In the genomic region with DNA sequence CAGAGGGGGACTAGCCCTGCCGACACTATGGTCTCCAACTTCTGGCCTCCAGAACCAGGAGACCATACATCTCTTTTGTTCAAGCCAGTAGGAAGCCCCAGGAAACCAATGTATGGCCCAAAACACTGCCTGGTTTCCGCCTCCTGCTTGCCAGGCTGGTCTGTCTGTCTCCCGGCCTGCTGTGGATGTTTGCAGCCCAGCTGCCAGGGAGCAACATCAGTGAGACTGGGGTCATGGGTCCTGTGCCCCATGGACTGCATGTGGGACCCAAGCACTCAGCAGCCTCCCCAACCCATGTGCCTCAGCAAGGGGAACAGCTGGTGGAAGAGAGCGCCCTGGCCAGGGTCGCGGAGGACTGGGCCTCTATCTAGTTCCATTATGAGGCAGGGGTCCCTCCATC, we compare ENCODE assay signal across 14 cellular contexts. TPM values are rescaled to one million over a fixed set of nuclear protein-coding genes. Genes with fewer than 3 reads are reported as not detected.
A peak's percentile ranks its signal among the peaks of the same experiment; 100 is the strongest.
DNase-seq lines count a peak whose midpoint lies in the region; ATAC-seq and TF ChIP-seq lines count a peak whose summit lies in the region.
"Had no signal": no experiment of that assay in that cellular context is flagged by ENCODE, and none has a peak within 500 bp of the region (broad histone marks: within the 10 kb centered on the region; RNA-seq: fewer than 3 reads in every experiment).

No MANE protein-coding gene starts in this region.

- peak overlapping the region in 1 of 2 experiments; percentile 53 for H3K14ac ChIP-seq in mesenchymal stem cell (ENCODE audit: low read length in 2 of 2)

- H3K4me1 ChIP-seq in mesenchymal stem cell (ENCODE audit: control insufficient read depth, insufficient read depth, low read depth, low read length) = peaks cover 5% of the 10 kb centered on the region

- H3K9ac ChIP-seq in mesenchymal stem cell (ENCODE audit: low read length) = no peak overlapping the region
- H3K9ac ChIP-seq: BLaER1 treated with 17β-estradiol and CSF1 and Interleukin-3, amounts not matched to agents 10 nM and 100 nM; GM23248 had no signal

- peak overlapping the region in 1 of 2 experiments; percentile 27 for H2BK12ac ChIP-seq in mesenchymal stem cell (ENCODE audit: low read length in 2 of 2)

- H3K18ac ChIP-seq in mesenchymal stem cell (ENCODE audit: low read depth in 1 of 2, low read length in 2 of 2) = peak overlapping the region in 1 of 2 experiments; percentile 54

- no peak overlapping the region for H3K23ac ChIP-seq in mesenchymal stem cell (ENCODE audit: low read length in 2 of 2)

- H3K4me2 ChIP-seq in mesenchymal stem cell (ENCODE audit: low read length, poor library complexity, severe bottlenecking) = no peak overlapping the region
- H3K4me2 ChIP-seq: BLaER1 treated with 17β-estradiol and CSF1 and Interleukin-3, amounts not matched to agents 10 nM and 100 nM had no signal

- no peak overlapping the region for H3K27ac ChIP-seq in coronary artery
- no peak overlapping the region for H3K27ac ChIP-seq in mesenchymal stem cell (ENCODE audit: low read length, poor library complexity, severe bottlenecking)
- H3K27ac ChIP-seq: BLaER1 treated with 17β-estradiol and CSF1 and Interleukin-3, amounts not matched to agents 10 nM and 100 nM; GM23248 had no signal

- H3K4me3 ChIP-seq in coronary artery (no peak overlapping the region), mesenchymal stem cell (ENCODE audit: insufficient read depth in 1 of 2, low read depth in 1 of 2, low read length in 2 of 2) (no peak overlapping the region)
- H3K4me3 ChIP-seq: BLaER1 treated with 17β-estradiol and CSF1 and Interleukin-3, amounts not matched to agents 10 nM and 100 nM; GM12878; GM23248 had no signal

- H2AFZ ChIP-seq in mesenchymal stem cell (ENCODE audit: low read depth, low read length) = no peak overlapping the region
- H2AFZ ChIP-seq: GM23248 had no signal

- no peak overlapping the region for H3K4ac ChIP-seq in mesenchymal stem cell (ENCODE audit: low read depth in 1 of 2, low read length in 2 of 2)

- no peak for TF ChIP-seq CTCF in coronary artery (IDR thresholded peaks at IDR 0.05)

- no peak overlapping the region for H4K8ac ChIP-seq in mesenchymal stem cell (ENCODE audit: low read length)

- H4K91ac ChIP-seq in mesenchymal stem cell (ENCODE audit: low read length) = peak overlapping the region; percentile 27

- no peak overlapping the region for H2BK15ac ChIP-seq in mesenchymal stem cell (ENCODE audit: low read depth, poor library complexity, severe bottlenecking)

- no peak overlapping the region for H2BK120ac ChIP-seq in mesenchymal stem cell (ENCODE audit: low read depth, low read length)

- no peaks in the 10 kb centered on the region for H3K79me1 ChIP-seq in mesenchymal stem cell (replicated peaks; ENCODE audit: low read length, poor library complexity, severe bottlenecking)

- DNase-seq in activated CD8-positive, alpha-beta memory T cell treated with anti-CD3 and anti-CD28 coated beads, Interleukin-2, amount 50 U/mL, for 48 hours = peak; percentile 42
- DNase-seq in activated CD8-positive, alpha-beta memory T cell treated with anti-CD3 and anti-CD28 coated beads, Interleukin-2, amount 50 U/mL, for 4 hours = no peak
- peak; percentile 59 for DNase-seq in coronary artery (ENCODE audit: low spot score)
- no peak for DNase-seq in mesenchymal stem cell
- peak; percentile 16 for DNase-seq in stimulated activated CD8-positive, alpha-beta memory T cell treated with anti-CD3 and anti-CD28 coated beads, Interleukin-4, amount 100 ng/mL, for 48 hours
- no peak for DNase-seq in activated CD4-positive, alpha-beta T cell treated with anti-CD3 and anti-CD28 coated beads for 48 hours
- DNase-seq: ACHN; CD4-positive, CD25-positive, alpha-beta regulatory T cell; DMS53; GM23248 had no signal

- H2BK5ac ChIP-seq in mesenchymal stem cell (ENCODE audit: low read depth, low read length, poor library complexity, severe bottlenecking) = no peak overlapping the region

- no peak overlapping the region for H2AK5ac ChIP-seq in mesenchymal stem cell (ENCODE audit: low read length, severe bottlenecking)

- H3K27me3 ChIP-seq in mesenchymal stem cell (ENCODE audit: control insufficient read depth in 1 of 2, insufficient read depth in 1 of 2, low read length in 2 of 2) = peaks cover 26 to 33% of the 10 kb centered on the region in 2 experiments

- 82% methylated on average over 6 of the region's 6 CpGs for WGBS in mesenchymal stem cell

- no peaks in the 10 kb centered on the region for H3K36me3 ChIP-seq in mesenchymal stem cell (ENCODE audit: control insufficient read depth in 1 of 2, insufficient read depth in 2 of 2, low read depth in 1 of 2, low read length in 2 of 2)
- H3K36me3 ChIP-seq: BLaER1 treated with 17β-estradiol and CSF1 and Interleukin-3, amounts not matched to agents 10 nM and 100 nM had no signal

- ATAC-seq in GM19467 (IDR thresholded peaks at IDR 0.05; ENCODE audit: unreplicated experiment) = no peak
- ATAC-seq: GM12878, HCT116 had no signal

- H3K9me3 ChIP-seq in mesenchymal stem cell (ENCODE audit: control insufficient read depth, low read length) = no peaks in the 10 kb centered on the region

RNA-seq across cellular contexts. Expression of a gene that starts 33.4 kb away (rescaled TPM):
- polyA plus RNA-seq in mesenchymal stem cell (2013, experiment 1 of 2) = 48.2 TPM
- 46.8 TPM for polyA plus RNA-seq in mesenchymal stem cell (2013, experiment 2 of 2)

RNA-seq across cellular contexts. Expression of a gene that starts 59.8 kb away (rescaled TPM):
- 81.8 TPM for polyA plus RNA-seq in mesenchymal stem cell (2013, experiment 1 of 2)
- polyA plus RNA-seq in mesenchymal stem cell (2013, experiment 2 of 2) = 74.6 TPM

Comparison
In these comparisons a context has a peak if more than half of its experiments do, and no peak if none do; other contexts are left out.
1. DNase-seq: peak in activated CD8-positive, alpha-beta memory T cell treated with anti-CD3 and anti-CD28 coated beads, Interleukin-2, amount 50 U/mL, for 48 hours (single experiment), coronary artery (single experiment) and stimulated activated CD8-positive, alpha-beta memory T cell treated with anti-CD3 and anti-CD28 coated beads, Interleukin-4, amount 100 ng/mL, for 48 hours (single experiment); none in activated CD8-positive, alpha-beta memory T cell treated with anti-CD3 and anti-CD28 coated beads, Interleukin-2, amount 50 U/mL, for 4 hours (single experiment), mesenchymal stem cell (single experiment) and activated CD4-positive, alpha-beta T cell treated with anti-CD3 and anti-CD28 coated beads for 48 hours (single experiment).